In genomic region chr22:37731804-37732471, GRCh38 we compare ENCODE assay signal across 1 cellular context.
TF ChIP-seq lines count a peak whose summit lies in the region.

No MANE protein-coding gene starts in this region.

TF ChIP-seq in liver, 16 proteins besides CTCF, POLR2A, EP300 and RAD21 (continued from another document):
- peak; percentile 54 for TF ChIP-seq REST (IDR thresholded peaks at IDR 0.05)
- no peak for TF ChIP-seq ATF3 (IDR thresholded peaks at IDR 0.05)
- TF ChIP-seq ZBTB33 (IDR thresholded peaks at IDR 0.05) = peak; percentile 46
